ENCODE assay signal across 23 cellular contexts in the genomic region with DNA sequence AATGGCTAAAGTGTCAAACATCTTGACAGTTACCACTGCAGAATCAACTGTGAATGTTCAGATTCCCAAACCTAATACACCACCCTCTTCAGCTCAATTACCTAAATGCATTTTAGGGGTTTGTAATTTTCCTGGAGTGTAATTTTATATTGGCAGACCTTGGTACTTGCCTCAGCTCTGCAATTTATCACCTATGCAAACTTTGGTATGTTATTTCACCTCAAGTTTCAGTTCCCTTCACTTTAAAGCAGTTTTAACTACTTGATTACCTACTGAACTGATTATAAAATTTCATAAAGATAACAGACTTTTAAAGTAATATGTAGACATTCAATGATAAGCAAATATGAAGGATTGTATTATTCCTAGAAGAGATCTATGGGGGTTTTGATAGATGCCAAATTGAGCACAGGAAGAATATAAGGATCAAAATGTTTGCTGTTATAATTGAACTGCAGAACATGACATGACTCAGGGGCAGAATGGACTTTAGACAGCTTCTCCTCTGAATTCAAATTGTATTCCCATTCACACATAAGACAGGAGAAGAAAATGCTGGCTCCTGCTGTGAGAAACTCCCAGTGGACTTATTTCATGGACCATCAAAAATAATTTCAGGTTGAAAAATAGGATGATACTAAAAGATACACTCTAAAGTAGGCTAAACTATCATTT.
"Had no signal": no experiment of that assay in that cellular context is flagged by ENCODE, and none has a peak within 500 bp of the region (broad histone marks: within the 10 kb centered on the region; RNA-seq: fewer than 3 reads in every experiment).

No MANE protein-coding gene starts in this region.

- DNase-seq: activated CD4-positive, alpha-beta T cell treated with anti-CD3 and anti-CD28 coated beads, Interleukin-2, amount 10 ng/mL, durations not matched to agents 7 days and 5 days; activated CD4-positive, alpha-beta T cell treated with anti-CD3 and anti-CD28 coated beads, Interleukin-2, amount 50 U/mL, for 48 hours; activated CD4-positive, CD25-positive, alpha-beta regulatory T cell; activated CD8-positive, alpha-beta T cell treated with anti-CD3 and anti-CD28 coated beads, Interleukin-2, amount 10 ng/mL, durations not matched to agents 7 days and 5 days; activated naive CD4-positive, alpha-beta T cell treated with anti-CD3 and anti-CD28 coated beads, Interleukin-2, amount 10 ng/mL, durations not matched to agents 7 days and 5 days; activated naive CD8-positive, alpha-beta T cell treated with anti-CD3 and anti-CD28 coated beads, Interleukin-2, amount 50 U/mL, for 24 hours; activated T-cell treated with anti-CD3 and anti-CD28 coated beads for 4 hours; activated T-cell treated with anti-CD3 and anti-CD28 coated beads, Interleukin-2, amount 50 U/mL, for 4 hours; anterior cingulate cortex; brain microvascular endothelial cell; NCI-H1105; NCI-H187 treated with DMSO at 0.1 percent for 48 hours; NCI-H2171 treated with DMSO at 0.1 percent for 48 hours; NCI-H345; NCI-H524 treated with DMSO at 0.1 percent for 48 hours; NCI-H748 treated with DMSO at 0.1 percent for 48 hours; SHP77; SJCRH30; T1000; WERI-Rb-1 had no signal

- H3K4me1 ChIP-seq: SJCRH30 had no signal

- H3K9ac ChIP-seq: KMS-11 had no signal

- H3K27me3 ChIP-seq: brain microvascular endothelial cell, SJCRH30 had no signal

- H3K36me3 ChIP-seq: brain microvascular endothelial cell, SJCRH30, WERI-Rb-1 had no signal

- H3K4me3 ChIP-seq: SJCRH30, SK-N-MC had no signal

- ATAC-seq: activated CD8-positive, alpha-beta T cell treated with anti-CD3 and anti-CD28 coated beads, Interleukin-2, amount 10 ng/mL, durations not matched to agents 7 days and 5 days; activated naive CD8-positive, alpha-beta T cell treated with anti-CD3 and anti-CD28 coated beads, Interleukin-2, amount 50 U/mL, for 24 hours; activated T-cell treated with anti-CD3 and anti-CD28 coated beads, Interleukin-2, amount 50 U/mL, for 4 hours; Panc1 had no signal

- H3K27ac ChIP-seq: brain microvascular endothelial cell, KMS-11, SJCRH30, SK-N-MC, WERI-Rb-1 had no signal

- H3K4me2 ChIP-seq: KMS-11 had no signal

- H3K9me3 ChIP-seq: SJCRH30 had no signal
